2 cellular contexts compared by ENCODE assay signal in the genomic region with DNA sequence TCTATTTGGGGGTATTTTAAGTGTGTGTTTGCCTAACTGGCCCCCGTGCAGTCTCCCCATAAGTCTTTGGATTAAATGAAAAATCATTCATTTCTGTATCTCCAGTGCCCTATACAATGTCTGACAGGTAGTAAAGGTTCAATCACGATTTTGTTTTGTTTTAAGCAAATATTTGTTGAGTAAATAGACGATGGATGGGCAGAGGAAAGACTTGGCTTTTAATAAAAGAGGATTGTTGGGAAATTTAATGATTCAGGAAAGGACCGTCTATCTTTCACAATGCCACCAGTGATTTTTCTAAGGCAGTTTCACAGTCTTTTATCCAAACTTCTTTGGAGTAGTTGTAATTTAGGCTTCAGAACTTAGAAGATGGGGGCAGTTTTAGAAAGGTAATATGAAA.
A peak's percentile ranks its signal among the peaks of the same experiment; 100 is the strongest.
TF ChIP-seq lines count a peak whose summit lies in the region.

No MANE protein-coding gene starts in this region.

TF ChIP-seq in liver, 16 proteins besides CTCF, POLR2A, EP300 and RAD21 (continued from another document):
- TF ChIP-seq NR2F2 (IDR thresholded peaks at IDR 0.05) (no peak), FOXA2 (IDR thresholded peaks at IDR 0.05) (peak; percentile 51), RXRA (IDR thresholded peaks at IDR 0.05) (peak in 1 of 2 donors; percentile 36), HNF4G (IDR thresholded peaks at IDR 0.05) (no peak), YY1 (IDR thresholded peaks at IDR 0.05) (peak; percentile 21), ZBTB33 (IDR thresholded peaks at IDR 0.05) (no peak)
- TF ChIP-seq, protein P1, sequence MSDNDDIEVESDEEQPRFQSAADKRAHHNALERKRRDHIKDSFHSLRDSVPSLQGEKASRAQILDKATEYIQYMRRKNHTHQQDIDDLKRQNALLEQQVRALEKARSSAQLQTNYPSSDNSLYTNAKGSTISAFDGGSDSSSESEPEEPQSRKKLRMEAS (IDR thresholded peaks at IDR 0.05): no peak
TF ChIP-seq in liver: peak in this region for 5.

TF ChIP-seq in HepG2, 621 proteins besides CTCF, POLR2A, EP300 and RAD21 (continued from another document):
- TF ChIP-seq NCOA1 (CRISPR knock-in tag; IDR thresholded peaks at IDR 0.05) (no peak), MLX (CRISPR knock-in tag; IDR thresholded peaks at IDR 0.05) (no peak), ISX (CRISPR knock-in tag; conservative IDR thresholded peaks at IDR 0.05) (no peak)
- TF ChIP-seq, protein P2, sequence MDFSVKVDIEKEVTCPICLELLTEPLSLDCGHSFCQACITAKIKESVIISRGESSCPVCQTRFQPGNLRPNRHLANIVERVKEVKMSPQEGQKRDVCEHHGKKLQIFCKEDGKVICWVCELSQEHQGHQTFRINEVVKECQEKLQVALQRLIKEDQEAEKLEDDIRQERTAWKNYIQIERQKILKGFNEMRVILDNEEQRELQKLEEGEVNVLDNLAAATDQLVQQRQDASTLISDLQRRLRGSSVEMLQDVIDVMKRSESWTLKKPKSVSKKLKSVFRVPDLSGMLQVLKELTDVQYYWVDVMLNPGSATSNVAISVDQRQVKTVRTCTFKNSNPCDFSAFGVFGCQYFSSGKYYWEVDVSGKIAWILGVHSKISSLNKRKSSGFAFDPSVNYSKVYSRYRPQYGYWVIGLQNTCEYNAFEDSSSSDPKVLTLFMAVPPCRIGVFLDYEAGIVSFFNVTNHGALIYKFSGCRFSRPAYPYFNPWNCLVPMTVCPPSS (IDR thresholded peaks at IDR 0.05): no peak
TF ChIP-seq in HepG2: peak in this region for 0.
